ENCODE assay signal across 11 cellular contexts in genomic region chr11:117204283-117205080, GRCh38. TPM values are rescaled to one million over a fixed set of nuclear protein-coding genes. Genes with fewer than 3 reads are reported as not detected.
A peak's percentile ranks its signal among the peaks of the same experiment; 100 is the strongest.
DNase-seq lines count a peak whose midpoint lies in the region; FAIRE-seq and TF ChIP-seq lines count a peak whose summit lies in the region.
"Had no signal": no experiment of that assay in that cellular context is flagged by ENCODE, and none has a peak within 500 bp of the region (broad histone marks: within the 10 kb centered on the region; RNA-seq: fewer than 3 reads in every experiment).

No MANE protein-coding gene starts in this region.

- FAIRE-seq in kidney (lab: Jason Lieb, UNC), result no peak
- FAIRE-seq: endometrium had no signal

- no peaks in the 10 kb centered on the region for H3K4me1 Mint-ChIP-seq in activated T-helper 1 cell treated with anti-CD3 and anti-CD28 coated beads, Interleukin-12 subunit alpha, Interleukin-12 subunit beta, Interleukin-2, Interleukin-4 antibody, amounts not matched to agents 30 ng/mL and 10 ng/mL and 1 ng/mL, durations not matched to agents 14 hours and 24 hours and 36 hours (ENCODE audit: low read depth)

- no peaks in the 10 kb centered on the region for H3K9me3 ChIP-seq in kidney (ENCODE audit: control insufficient read depth in 1 of 2, low read length in 2 of 2)
- H3K9me3 ChIP-seq in skeletal muscle tissue (ENCODE audit: control insufficient read depth in 3 of 3, low read length in 3 of 3), result no peaks in the 10 kb centered on the region

- peaks cover 13% of the 10 kb centered on the region for H3K36me3 Mint-ChIP-seq in activated T-helper 1 cell treated with anti-CD3 and anti-CD28 coated beads, Interleukin-12 subunit alpha, Interleukin-12 subunit beta, Interleukin-2, Interleukin-4 antibody, amounts not matched to agents 30 ng/mL and 10 ng/mL and 1 ng/mL, durations not matched to agents 14 hours and 24 hours and 36 hours (ENCODE audit: low read depth)

- H3K27ac ChIP-seq in kidney (ENCODE audit: low read depth in 2 of 2, low read length in 2 of 2), result peak overlapping the region; percentile 22 to 94
- H3K27ac ChIP-seq in skeletal muscle tissue (ENCODE audit: low read depth, low read length), result peak overlapping the region; percentile 88

- DNase-seq in GM13976 (ENCODE audit: low spot score), result peak; percentile 13
- no peak for DNase-seq in activated T-helper 1 cell treated with anti-CD3 and anti-CD28 coated beads, Interleukin-12 subunit alpha, Interleukin-12 subunit beta, Interleukin-2, Interleukin-4 antibody, amounts not matched to agents 30 ng/mL and 10 ng/mL and 1 ng/mL, durations not matched to agents 14 hours and 24 hours and 36 hours (ENCODE audit: low spot score)
- DNase-seq in kidney, result peak; percentile 79
- no peak for DNase-seq in stimulated activated CD4-positive, alpha-beta T cell treated with anti-CD3 and anti-CD28 coated beads, Interleukin-4, amount 100 ng/mL, for 4 hours
- DNase-seq in NCI-H774 (lab: John Stamatoyannopoulos, UW), result no peak
- DNase-seq in DMS53 (lab: John Stamatoyannopoulos, UW), result no peak
- DNase-seq in activated effector memory CD4-positive, alpha-beta T cell treated with anti-CD3 and anti-CD28 coated beads, Interleukin-2, amount 50 U/mL, for 16 hours, result no peak
- DNase-seq: activated CD4-positive, alpha-beta T cell treated with anti-CD3 and anti-CD28 coated beads, Interleukin-2, amount 50 U/mL, for 1 hour; Calu3 had no signal

- no peaks in the 10 kb centered on the region for H3K4me1 ChIP-seq in kidney (ENCODE audit: control insufficient read depth in 1 of 2, insufficient read depth in 1 of 2, low read depth in 1 of 2, low read length in 2 of 2)
- peaks cover 37 to 47% (median 44%) of the 10 kb centered on the region in 3 donors for H3K4me1 ChIP-seq in skeletal muscle tissue (ENCODE audit: control insufficient read depth in 3 of 3, insufficient read depth in 3 of 3, low read length in 3 of 3)

- H3K27me3 Mint-ChIP-seq in activated T-helper 1 cell treated with anti-CD3 and anti-CD28 coated beads, Interleukin-12 subunit alpha, Interleukin-12 subunit beta, Interleukin-2, Interleukin-4 antibody, amounts not matched to agents 30 ng/mL and 10 ng/mL and 1 ng/mL, durations not matched to agents 14 hours and 24 hours and 36 hours (ENCODE audit: insufficient read depth), result no peaks in the 10 kb centered on the region

- no peak overlapping the region for H3K4me3 Mint-ChIP-seq in activated T-helper 1 cell treated with anti-CD3 and anti-CD28 coated beads, Interleukin-12 subunit alpha, Interleukin-12 subunit beta, Interleukin-2, Interleukin-4 antibody, amounts not matched to agents 30 ng/mL and 10 ng/mL and 1 ng/mL, durations not matched to agents 14 hours and 24 hours and 36 hours

- peaks cover 4 to 11% of the 10 kb centered on the region in 2 donors for H3K36me3 ChIP-seq in kidney (ENCODE audit: control insufficient read depth in 1 of 2, insufficient read depth in 2 of 2, low read length in 2 of 2)
- peaks cover 12 to 22% (median 16%) of the 10 kb centered on the region in 3 donors for H3K36me3 ChIP-seq in skeletal muscle tissue (ENCODE audit: control insufficient read depth in 3 of 3, insufficient read depth in 3 of 3, low read length in 3 of 3)

- H3K27ac Mint-ChIP-seq in activated T-helper 1 cell treated with anti-CD3 and anti-CD28 coated beads, Interleukin-12 subunit alpha, Interleukin-12 subunit beta, Interleukin-2, Interleukin-4 antibody, amounts not matched to agents 30 ng/mL and 10 ng/mL and 1 ng/mL, durations not matched to agents 14 hours and 24 hours and 36 hours, result peak overlapping the region; percentile 25

- H3K27me3 ChIP-seq in skeletal muscle tissue (ENCODE audit: control insufficient read depth in 3 of 3, insufficient read depth in 3 of 3, low read length in 3 of 3), result no peaks in the 10 kb centered on the region

- intact Hi-C loops in activated T-helper 1 cell treated with anti-CD3 and anti-CD28 coated beads, Interleukin-12 subunit alpha, Interleukin-12 subunit beta, Interleukin-2, Interleukin-4 antibody, amounts not matched to agents 30 ng/mL and 10 ng/mL and 1 ng/mL, durations not matched to agents 14 hours and 24 hours and 36 hours (cut with micrococcal nuclease), result no loop called here
- intact Hi-C loops in kidney (cut with DNase I), result no loop called here

- in situ Hi-C loops in GM13976 (cut with MboI; ENCODE audit: low sequenced_read_pairs, unreplicated experiment), result no loop called here

- no peak overlapping the region for H3K4me3 ChIP-seq in kidney (ENCODE audit: low read length in 2 of 2)
- H3K4me3 ChIP-seq in skeletal muscle tissue (ENCODE audit: low read length in 3 of 3), result no peak overlapping the region

- H3K9me3 Mint-ChIP-seq in activated T-helper 1 cell treated with anti-CD3 and anti-CD28 coated beads, Interleukin-12 subunit alpha, Interleukin-12 subunit beta, Interleukin-2, Interleukin-4 antibody, amounts not matched to agents 30 ng/mL and 10 ng/mL and 1 ng/mL, durations not matched to agents 14 hours and 24 hours and 36 hours, result no peaks in the 10 kb centered on the region

- no peak overlapping the region for H3K9ac ChIP-seq in kidney (ENCODE audit: low read length in 2 of 2)
- H3K9ac ChIP-seq in skeletal muscle tissue (ENCODE audit: low read depth in 1 of 3, low read length in 3 of 3), result peak overlapping the region in 2 of 3 donors; percentile 12 to 40

- TF ChIP-seq CTCF in GM13976 (IDR thresholded peaks at IDR 0.05; ENCODE audit: borderline replicate concordance, control extremely low read depth, extremely low read depth, insufficient read depth, missing control alignments), result no peak
- no peak for TF ChIP-seq CTCF in kidney (IDR thresholded peaks at IDR 0.05; ENCODE audit: borderline replicate concordance, extremely low read depth, insufficient read depth)

RNA-seq across cellular contexts. Expression of gene TAGLN, which starts 5.3 kb away (rescaled TPM):
- 2.9 and 4.6 TPM in 2 replicates for total RNA-seq in activated T-helper 1 cell treated with anti-CD3 and anti-CD28 coated beads, Interleukin-12 subunit alpha, Interleukin-12 subunit beta, Interleukin-2, Interleukin-4 antibody, amounts not matched to agents 30 ng/mL and 10 ng/mL and 1 ng/mL, durations not matched to agents 14 hours and 24 hours and 36 hours
- total RNA-seq in kidney (846 TPM), skeletal muscle tissue (103 TPM)
- polyA plus RNA-seq in kidney (ENCODE audit: insufficient read depth, low read depth, low replicate concordance), result 776 TPM

RNA-seq across cellular contexts. Expression of gene SIDT2, which starts 25.9 kb away (rescaled TPM):
- total RNA-seq in activated T-helper 1 cell treated with anti-CD3 and anti-CD28 coated beads, Interleukin-12 subunit alpha, Interleukin-12 subunit beta, Interleukin-2, Interleukin-4 antibody, amounts not matched to agents 30 ng/mL and 10 ng/mL and 1 ng/mL, durations not matched to agents 14 hours and 24 hours and 36 hours, result 24.3 and 32.2 TPM in 2 replicates
- total RNA-seq in kidney (37.4 TPM), skeletal muscle tissue (16.2 TPM)
- 16.4 TPM for polyA plus RNA-seq in kidney (ENCODE audit: insufficient read depth, low read depth, low replicate concordance)

RNA-seq across cellular contexts. Expression of gene PCSK7, which starts 27.4 kb away (rescaled TPM):
- total RNA-seq in activated T-helper 1 cell treated with anti-CD3 and anti-CD28 coated beads, Interleukin-12 subunit alpha, Interleukin-12 subunit beta, Interleukin-2, Interleukin-4 antibody, amounts not matched to agents 30 ng/mL and 10 ng/mL and 1 ng/mL, durations not matched to agents 14 hours and 24 hours and 36 hours, result 151 and 154 TPM in 2 replicates
- total RNA-seq in kidney, result 70.2 TPM
- 14.5 TPM for polyA plus RNA-seq in kidney (ENCODE audit: insufficient read depth, low read depth, low replicate concordance)
- total RNA-seq in skeletal muscle tissue, result 16.2 TPM

RNA-seq across cellular contexts. Expression of gene RNF214, which starts 28.0 kb away (rescaled TPM):
- 18.5 and 26.3 TPM in 2 replicates for total RNA-seq in activated T-helper 1 cell treated with anti-CD3 and anti-CD28 coated beads, Interleukin-12 subunit alpha, Interleukin-12 subunit beta, Interleukin-2, Interleukin-4 antibody, amounts not matched to agents 30 ng/mL and 10 ng/mL and 1 ng/mL, durations not matched to agents 14 hours and 24 hours and 36 hours
- total RNA-seq in kidney (24.7 TPM), skeletal muscle tissue (8.9 TPM)
- 8.5 TPM for polyA plus RNA-seq in kidney (ENCODE audit: insufficient read depth, low read depth, low replicate concordance)

Comparison
In these comparisons a context has a peak if more than half of its experiments do, and no peak if none do; other contexts are left out.
1. DNase-seq: peak in GM13976 (single experiment) and kidney (single experiment); none in activated T-helper 1 cell treated with anti-CD3 and anti-CD28 coated beads, Interleukin-12 subunit alpha, Interleukin-12 subunit beta, Interleukin-2, Interleukin-4 antibody, amounts not matched to agents 30 ng/mL and 10 ng/mL and 1 ng/mL, durations not matched to agents 14 hours and 24 hours and 36 hours (single experiment), stimulated activated CD4-positive, alpha-beta T cell treated with anti-CD3 and anti-CD28 coated beads, Interleukin-4, amount 100 ng/mL, for 4 hours (0 of 2), NCI-H774 (single experiment), DMS53 (single experiment) and activated effector memory CD4-positive, alpha-beta T cell treated with anti-CD3 and anti-CD28 coated beads, Interleukin-2, amount 50 U/mL, for 16 hours (single experiment).
2. H3K9ac ChIP-seq: peak in skeletal muscle tissue (2 of 3); none in kidney (0 of 2).
3. RNA of gene TAGLN, which starts 5.3 kb away (total RNA-seq): 846 TPM in kidney (single experiment) and 103 TPM in skeletal muscle tissue (single experiment); 2.9 to 4.6 TPM in activated T-helper 1 cell treated with anti-CD3 and anti-CD28 coated beads, Interleukin-12 subunit alpha, Interleukin-12 subunit beta, Interleukin-2, Interleukin-4 antibody, amounts not matched to agents 30 ng/mL and 10 ng/mL and 1 ng/mL, durations not matched to agents 14 hours and 24 hours and 36 hours; every median in the first group is over 10 times any median in the second.